Comparison of ENCODE assay signal across 20 cellular contexts in genomic region chr7:34137176-34137575, GRCh38.
"Had no signal": no experiment of that assay in that cellular context is flagged by ENCODE, and none has a peak within 500 bp of the region (broad histone marks: within the 10 kb centered on the region; RNA-seq: fewer than 3 reads in every experiment).

No MANE protein-coding gene starts in this region.

- H3K36me3 ChIP-seq: SJCRH30 had no signal

- H3K27ac ChIP-seq: KMS-11, RWPE1, SJCRH30 had no signal

- H3K4me1 ChIP-seq: SJCRH30 had no signal

- H3K9me3 ChIP-seq: SJCRH30 had no signal

- DNase-seq: Kasumi-1, MV-4-11, NCI-H1048, NCI-H1105, NCI-H1417, NCI-H1436 treated with DMSO at 0.1 percent for 48 hours, NCI-H187 treated with DMSO at 0.1 percent for 48 hours, NCI-H2029 treated with DMSO at 0.1 percent for 48 hours, NCI-H345, NCI-H524 treated with DMSO at 0.1 percent for 48 hours, NCI-H69, NCI-H774, SHP77, SJCRH30, SW 1271, T-cell had no signal

- H3K4me3 ChIP-seq: K562, SJCRH30 had no signal

- ATAC-seq: HepG2, K562, T-cell had no signal
